19 cellular contexts compared by ENCODE assay signal in the genomic region with DNA sequence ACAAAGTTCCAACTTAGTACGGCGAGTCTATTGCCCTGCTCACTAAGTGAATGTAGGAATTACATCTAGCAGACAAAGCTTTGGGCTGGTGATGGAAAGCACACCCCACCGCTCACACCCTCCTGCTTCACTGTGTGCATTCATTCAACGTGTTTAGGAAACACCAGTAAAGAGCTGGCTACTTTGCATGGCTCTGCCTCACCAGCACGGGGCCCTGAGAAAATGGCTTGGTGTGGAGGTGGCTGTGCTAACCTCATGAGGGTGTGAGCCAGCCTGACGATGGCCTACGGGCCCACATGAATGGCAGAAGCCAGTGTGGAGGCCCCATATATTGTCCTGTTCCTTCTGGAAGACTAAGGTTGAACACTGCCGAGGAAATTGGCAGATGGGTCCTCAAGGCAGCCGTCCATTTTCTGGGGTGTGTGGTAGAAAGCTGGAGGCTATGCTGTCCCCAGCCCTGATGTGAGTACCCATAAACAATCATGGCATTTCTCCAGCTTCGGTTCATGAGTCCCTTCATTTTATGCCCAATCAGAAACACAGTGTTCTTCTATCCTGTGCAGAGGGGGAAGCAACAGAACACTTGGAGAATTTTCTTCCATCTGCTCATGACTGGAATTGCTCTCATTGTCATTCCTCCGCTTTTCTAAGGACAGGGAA.
"Had no signal": no experiment of that assay in that cellular context is flagged by ENCODE, and none has a peak within 500 bp of the region (broad histone marks: within the 10 kb centered on the region; RNA-seq: fewer than 3 reads in every experiment).

No MANE protein-coding gene starts in this region.

- H3K9me3 ChIP-seq: MG63, SJCRH30 had no signal

- H3K27me3 ChIP-seq: MG63, SJCRH30 had no signal

- H3K36me3 ChIP-seq: MG63, SJCRH30 had no signal

- H3K4me3 ChIP-seq: MG63, SJCRH30 had no signal

- H3K27ac ChIP-seq: RWPE1, SJCRH30 had no signal

- DNase-seq: IMR-90, Karpas-422, KG1, MG63, NCI-H1092 treated with DMSO at 0.1 percent for 48 hours, NCI-H1436, NCI-H187, NCI-H2029, NCI-H2081 treated with DMSO at 0.1 percent for 48 hours, NCI-H2171, NCI-H226, NCI-H446, NCI-H510A, NCI-H524 treated with DMSO at 0.1 percent for 48 hours, NCI-H69, NCI-H774, SHP77 treated with DMSO at 0.1 percent for 48 hours, SJCRH30 had no signal
